ENCODE assay signal across 9 cellular contexts in genomic region chr19:54509200-54509940, GRCh38. TPM values are rescaled to one million over a fixed set of nuclear protein-coding genes. Genes with fewer than 3 reads are reported as not detected.
A peak's percentile ranks its signal among the peaks of the same experiment; 100 is the strongest.
DNase-seq lines count a peak whose midpoint lies in the region; ATAC-seq, FAIRE-seq and TF ChIP-seq lines count a peak whose summit lies in the region.
"Not testable (repeated sequence)": the region's sequence is repeated elsewhere in the genome, so short reads cannot be mapped to it uniquely, and the experiment has no call there.
"Had no signal": no experiment of that assay in that cellular context is flagged by ENCODE, and none has a peak within 500 bp of the region (broad histone marks: within the 10 kb centered on the region; RNA-seq: fewer than 3 reads in every experiment).

No MANE protein-coding gene starts in this region.

- ATAC-seq in Panc1 (peak; percentile 87), esophagus mucosa (peak; percentile 38), mucosa of descending colon (peak; percentile 80)
- peak; percentile 74 for ATAC-seq in activated CD8-positive, alpha-beta T cell treated with anti-CD3 and anti-CD28 coated beads, Interleukin-2, amount 10 ng/mL, durations not matched to agents 7 days and 5 days
- peak; percentile 72 for ATAC-seq in activated naive CD8-positive, alpha-beta T cell treated with anti-CD3 and anti-CD28 coated beads, Interleukin-2, amount 50 U/mL, for 24 hours
- peak; percentile 79 to 80 for ATAC-seq in stimulated activated naive B cell treated with anti-CD40 and anti-IgM and Interleukin-4, amounts not matched to agents 10 μg/mL and 1 μg/mL and 100 μg/mL, for 72 hours (replicated peaks)

- not testable (repeated sequence) for H3K4me3 Mint-ChIP-seq in activated CD8-positive, alpha-beta T cell treated with anti-CD3 and anti-CD28 coated beads, Interleukin-2, amount 10 ng/mL, durations not matched to agents 7 days and 5 days; activated naive CD8-positive, alpha-beta T cell treated with anti-CD3 and anti-CD28 coated beads, Interleukin-2, amount 50 U/mL, for 24 hours; stimulated activated naive B cell treated with anti-CD40 and anti-IgM and Interleukin-4, amounts not matched to agents 10 μg/mL and 1 μg/mL and 100 μg/mL, for 72 hours

- not testable (repeated sequence) for DNase-seq in GM12892 (ENCODE audit: insufficient read length); Panc1 (ENCODE audit: low read depth, low spot score); activated CD8-positive, alpha-beta T cell treated with anti-CD3 and anti-CD28 coated beads, Interleukin-2, amount 10 ng/mL, durations not matched to agents 7 days and 5 days; mucosa of descending colon; stimulated activated naive B cell treated with anti-CD40 and anti-IgM and Interleukin-4, amounts not matched to agents 10 μg/mL and 1 μg/mL and 100 μg/mL, for 72 hours
- peak; percentile 20 for DNase-seq in activated naive CD8-positive, alpha-beta T cell treated with anti-CD3 and anti-CD28 coated beads, Interleukin-2, amount 50 U/mL, for 24 hours

- H3K9me3 ChIP-seq in Panc1 (ENCODE audit: control insufficient read depth, insufficient read depth, low read depth, low read length); mucosa of descending colon: not testable (repeated sequence)

- not testable (repeated sequence) for H3K36me3 ChIP-seq in Panc1 (ENCODE audit: control insufficient read depth, insufficient read depth, low read length); mucosa of descending colon (ENCODE audit: low read depth)

- peaks cover 30% of the 10 kb centered on the region for H3K4me1 Mint-ChIP-seq in activated CD8-positive, alpha-beta T cell treated with anti-CD3 and anti-CD28 coated beads, Interleukin-2, amount 10 ng/mL, durations not matched to agents 7 days and 5 days (ENCODE audit: low read depth)
- not testable (repeated sequence) for H3K4me1 Mint-ChIP-seq in activated naive CD8-positive, alpha-beta T cell treated with anti-CD3 and anti-CD28 coated beads, Interleukin-2, amount 50 U/mL, for 24 hours
- peaks cover 18 to 34% of the 10 kb centered on the region in 2 donors for H3K4me1 Mint-ChIP-seq in stimulated activated naive B cell treated with anti-CD40 and anti-IgM and Interleukin-4, amounts not matched to agents 10 μg/mL and 1 μg/mL and 100 μg/mL, for 72 hours

- TF ChIP-seq CTCF in 22Rv1 (IDR thresholded peaks at IDR 0.05): peak; percentile 20; the same call in 1 of the 2 replicates
- not testable (repeated sequence) for TF ChIP-seq CTCF in Panc1 (IDR thresholded peaks at IDR 0.05); mucosa of descending colon (IDR thresholded peaks at IDR 0.05)

- not testable (repeated sequence) for H3K4me1 ChIP-seq in Panc1 (ENCODE audit: control insufficient read depth, insufficient read depth, low read length); mucosa of descending colon (ENCODE audit: low read depth)

- intact Hi-C loops in Panc1 (cut with micrococcal nuclease; ENCODE audit: unreplicated experiment); mucosa of descending colon (cut with DNase I, micrococcal nuclease): not testable (repeated sequence)

- CTCF ChIA-PET in Panc1 (lab: Charles Lee); activated CD8-positive, alpha-beta T cell treated with anti-CD3 and anti-CD28 coated beads, Interleukin-2, amount 10 ng/mL, durations not matched to agents 7 days and 5 days (lab: Charles Lee): not testable (repeated sequence)

- not testable (repeated sequence) for H3K27ac ChIP-seq in 22Rv1; Panc1 (ENCODE audit: low read length)

- not testable (repeated sequence) for H3K27ac Mint-ChIP-seq in activated CD8-positive, alpha-beta T cell treated with anti-CD3 and anti-CD28 coated beads, Interleukin-2, amount 10 ng/mL, durations not matched to agents 7 days and 5 days; activated naive CD8-positive, alpha-beta T cell treated with anti-CD3 and anti-CD28 coated beads, Interleukin-2, amount 50 U/mL, for 24 hours; stimulated activated naive B cell treated with anti-CD40 and anti-IgM and Interleukin-4, amounts not matched to agents 10 μg/mL and 1 μg/mL and 100 μg/mL, for 72 hours

- POLR2A ChIA-PET in Panc1 (lab: Charles Lee); activated CD8-positive, alpha-beta T cell treated with anti-CD3 and anti-CD28 coated beads, Interleukin-2, amount 10 ng/mL, durations not matched to agents 7 days and 5 days (lab: Charles Lee): not testable (repeated sequence)

- not testable (repeated sequence) for H3K9me3 Mint-ChIP-seq in activated CD8-positive, alpha-beta T cell treated with anti-CD3 and anti-CD28 coated beads, Interleukin-2, amount 10 ng/mL, durations not matched to agents 7 days and 5 days (ENCODE audit: insufficient read depth); activated naive CD8-positive, alpha-beta T cell treated with anti-CD3 and anti-CD28 coated beads, Interleukin-2, amount 50 U/mL, for 24 hours; stimulated activated naive B cell treated with anti-CD40 and anti-IgM and Interleukin-4, amounts not matched to agents 10 μg/mL and 1 μg/mL and 100 μg/mL, for 72 hours

- not testable (repeated sequence) for H3K27me3 ChIP-seq in Panc1 (ENCODE audit: control insufficient read depth, insufficient read depth, low read length)

- FAIRE-seq in GM12892 (lab: Jason Lieb, UNC): peak; percentile 96

- TF ChIP-seq POLR2A in GM12892 (IDR thresholded peaks at IDR 0.05; ENCODE audit: low read depth, low read length): not testable (repeated sequence)

- H3K27me3 Mint-ChIP-seq in activated CD8-positive, alpha-beta T cell treated with anti-CD3 and anti-CD28 coated beads, Interleukin-2, amount 10 ng/mL, durations not matched to agents 7 days and 5 days (ENCODE audit: low read depth): not testable (repeated sequence)
- H3K27me3 Mint-ChIP-seq in activated naive CD8-positive, alpha-beta T cell treated with anti-CD3 and anti-CD28 coated beads, Interleukin-2, amount 50 U/mL, for 24 hours: peaks cover 21% of the 10 kb centered on the region
- H3K27me3 Mint-ChIP-seq in stimulated activated naive B cell treated with anti-CD40 and anti-IgM and Interleukin-4, amounts not matched to agents 10 μg/mL and 1 μg/mL and 100 μg/mL, for 72 hours: peaks cover 31 to 57% of the 10 kb centered on the region in 2 donors

- not testable (repeated sequence) for H3K4me3 ChIP-seq in Panc1 (ENCODE audit: low read depth in 2 of 2, low read length in 2 of 2); mucosa of descending colon

- in situ Hi-C loops in Panc1 (cut with HindIII; ENCODE audit: low pct_unique_long_range_greater_than_20kb, low sequenced_read_pairs): not testable (repeated sequence)

- H3K36me3 Mint-ChIP-seq in activated CD8-positive, alpha-beta T cell treated with anti-CD3 and anti-CD28 coated beads, Interleukin-2, amount 10 ng/mL, durations not matched to agents 7 days and 5 days (ENCODE audit: low read depth); activated naive CD8-positive, alpha-beta T cell treated with anti-CD3 and anti-CD28 coated beads, Interleukin-2, amount 50 U/mL, for 24 hours (ENCODE audit: low read depth); stimulated activated naive B cell treated with anti-CD40 and anti-IgM and Interleukin-4, amounts not matched to agents 10 μg/mL and 1 μg/mL and 100 μg/mL, for 72 hours: not testable (repeated sequence)

- BruUV-seq in Panc1 (replicated peaks; lab: Mats Ljungman, UMichigan): not testable (repeated sequence)

RNA-seq across cellular contexts. Expression of gene LAIR2, which starts 6.7 kb away (rescaled TPM):
- not detected for polyA plus RNA-seq in GM12892 (2012; ENCODE audit: missing spikeins)
- total RNA-seq in Panc1 (2021; ENCODE audit: unreplicated experiment): not detected
- polyA plus RNA-seq in Panc1 (2012; ENCODE audit: insufficient read length): not detected
- total RNA-seq in activated CD8-positive, alpha-beta T cell treated with anti-CD3 and anti-CD28 coated beads, Interleukin-2, amount 10 ng/mL, durations not matched to agents 7 days and 5 days: 1 to 10 TPM; 1.4 to 1.6 TPM
- not detected for total RNA-seq in esophagus mucosa
- total RNA-seq in mucosa of descending colon: not detected
- total RNA-seq: M059J had no signal

RNA-seq across cellular contexts. Expression of gene CDC42EP5, which starts 36.3 kb away (rescaled TPM):
- 2.4 TPM for polyA plus RNA-seq in GM12892 (2012; ENCODE audit: missing spikeins)
- total RNA-seq in Panc1 (2021; ENCODE audit: unreplicated experiment) (7.1 TPM), esophagus mucosa (18.2 TPM), mucosa of descending colon (100 to 1,000 TPM; 130 to 446 (median 319) TPM)
- 15.4 TPM for polyA plus RNA-seq in Panc1 (2012; ENCODE audit: insufficient read length)
- total RNA-seq in activated CD8-positive, alpha-beta T cell treated with anti-CD3 and anti-CD28 coated beads, Interleukin-2, amount 10 ng/mL, durations not matched to agents 7 days and 5 days: not detected

RNA-seq across cellular contexts. Expression of gene LENG9, which starts 45.8 kb away (rescaled TPM):
- polyA plus RNA-seq in GM12892 (2012; ENCODE audit: missing spikeins): 0.98 TPM
- total RNA-seq in Panc1 (2021; ENCODE audit: unreplicated experiment) (5.1 TPM), esophagus mucosa (7.2 TPM), mucosa of descending colon (10 to 100 TPM in 2 of 3 donors, 1 to 10 TPM in 1; 9.2 to 21.6 (median 20.9) TPM)
- 10.9 TPM for polyA plus RNA-seq in Panc1 (2012; ENCODE audit: insufficient read length)
- 1 to 10 TPM; 5.3 to 5.6 TPM for total RNA-seq in activated CD8-positive, alpha-beta T cell treated with anti-CD3 and anti-CD28 coated beads, Interleukin-2, amount 10 ng/mL, durations not matched to agents 7 days and 5 days
